ENCODE assay signal across 10 cellular contexts in genomic region chr5:153629027-153629426, GRCh38.
A peak's percentile ranks its signal among the peaks of the same experiment; 100 is the strongest.
DNase-seq lines count a peak whose midpoint lies in the region; ATAC-seq and TF ChIP-seq lines count a peak whose summit lies in the region.
"Had no signal": no experiment of that assay in that cellular context is flagged by ENCODE, and none has a peak within 500 bp of the region (broad histone marks: within the 10 kb centered on the region; RNA-seq: fewer than 3 reads in every experiment).

No MANE protein-coding gene starts in this region.

- no peak overlapping the region for H3K27ac Mint-ChIP-seq in T-helper 2 cell treated with Interferon-gamma antibody and Interleukin-4, amounts not matched to agents 5 μg/mL and 100 μg/mL, for 36 hours
- H3K27ac Mint-ChIP-seq: stimulated activated naive CD8-positive, alpha-beta T cell treated with anti-CD3 and anti-CD28 coated beads, Interleukin-15, Interleukin-2, amounts not matched to agents 100 ng/mL and 50 ng/mL, for 24 hours had no signal

- intact Hi-C loops in esophagus muscularis mucosa (cut with DNase I) = no loop called here

- no peaks in the 10 kb centered on the region for H3K27me3 Mint-ChIP-seq in T-helper 2 cell treated with Interferon-gamma antibody and Interleukin-4, amounts not matched to agents 5 μg/mL and 100 μg/mL, for 36 hours (ENCODE audit: low read depth)

- H3K27ac ChIP-seq in ectodermal cell (ENCODE audit: insufficient read depth, low read depth, low read length, poor library complexity, severe bottlenecking) (peak overlapping the region; percentile 18), lung (ENCODE audit: low read depth in 1 of 2, low read length in 1 of 2) (peak overlapping the region in 1 of 2 donors; percentile 42), esophagus muscularis mucosa (replicated peaks in 1 of 4) (no peak overlapping the region)

- H3K9me3 Mint-ChIP-seq in T-helper 2 cell treated with Interferon-gamma antibody and Interleukin-4, amounts not matched to agents 5 μg/mL and 100 μg/mL, for 36 hours = no peaks in the 10 kb centered on the region
- H3K9me3 Mint-ChIP-seq: stimulated activated naive CD8-positive, alpha-beta T cell treated with anti-CD3 and anti-CD28 coated beads, Interleukin-15, Interleukin-2, amounts not matched to agents 100 ng/mL and 50 ng/mL, for 24 hours had no signal

- H3K4me3 Mint-ChIP-seq in T-helper 2 cell treated with Interferon-gamma antibody and Interleukin-4, amounts not matched to agents 5 μg/mL and 100 μg/mL, for 36 hours = no peak overlapping the region
- H3K4me3 Mint-ChIP-seq: stimulated activated naive CD8-positive, alpha-beta T cell treated with anti-CD3 and anti-CD28 coated beads, Interleukin-15, Interleukin-2, amounts not matched to agents 100 ng/mL and 50 ng/mL, for 24 hours had no signal

- no peak for TF ChIP-seq POLR2A in esophagus muscularis mucosa (IDR thresholded peaks at IDR 0.05; ENCODE audit: low read depth)

- H3K36me3 Mint-ChIP-seq in T-helper 2 cell treated with Interferon-gamma antibody and Interleukin-4, amounts not matched to agents 5 μg/mL and 100 μg/mL, for 36 hours (ENCODE audit: low read depth) = no peaks in the 10 kb centered on the region

- no peaks in the 10 kb centered on the region for H3K9me3 ChIP-seq in ectodermal cell (ENCODE audit: control insufficient read depth, low read length)
- H3K9me3 ChIP-seq in lung (ENCODE audit: control insufficient read depth in 2 of 2, insufficient read depth in 1 of 2, low read length in 1 of 2) = no peaks in the 10 kb centered on the region
- no peaks in the 10 kb centered on the region for H3K9me3 ChIP-seq in esophagus muscularis mucosa

- H3K27me3 ChIP-seq in ectodermal cell (ENCODE audit: control insufficient read depth, insufficient read depth, low read length, poor library complexity, severe bottlenecking) = no peaks in the 10 kb centered on the region
- H3K27me3 ChIP-seq in lung (ENCODE audit: control insufficient read depth, insufficient read depth) = no peaks in the 10 kb centered on the region
- H3K27me3 ChIP-seq in esophagus muscularis mucosa = no peaks in the 10 kb centered on the region

- TF ChIP-seq EP300 in esophagus muscularis mucosa (IDR thresholded peaks at IDR 0.05) = no peak

- H3K4me1 ChIP-seq in ectodermal cell (ENCODE audit: control insufficient read depth, insufficient read depth, low read length) (peaks cover 21% of the 10 kb centered on the region), lung (ENCODE audit: control insufficient read depth in 2 of 2, insufficient read depth in 2 of 2, low read length in 2 of 2) (peaks cover 2 to 11% of the 10 kb centered on the region in 2 donors), esophagus muscularis mucosa (peaks cover 0 to 22% (median 12%) of the 10 kb centered on the region in 4 donors)

- TF ChIP-seq CTCF in AG09309 (IDR thresholded peaks at IDR 0.05; ENCODE audit: control insufficient read depth, insufficient read depth, low read depth, low read length, missing control alignments) (peak; percentile 70), lung (IDR thresholded peaks at IDR 0.05; ENCODE audit: control extremely low read depth, extremely low read depth) (no peak), esophagus muscularis mucosa (IDR thresholded peaks at IDR 0.05) (no peak)

- H3K4me3 ChIP-seq in AG09309 (ENCODE audit: control insufficient read depth, low read depth, low read length) = no peak overlapping the region
- no peak overlapping the region for H3K4me3 ChIP-seq in ectodermal cell (ENCODE audit: insufficient read depth, low read depth, low read length)
- H3K4me3 ChIP-seq in lung = no peak overlapping the region
- H3K4me3 ChIP-seq in esophagus muscularis mucosa = no peak overlapping the region

- peak; percentile 79 for DNase-seq in AG09309 (ENCODE audit: low read depth)
- DNase-seq in NCI-H460 (ENCODE audit: extremely low read depth, low read depth) = peak; percentile 18
- DNase-seq in lung (ENCODE audit: low spot score) = peak; percentile 66
- no peak for DNase-seq in stimulated activated CD4-positive, alpha-beta T cell treated with anti-CD3 and anti-CD28 coated beads, Interleukin-15, amount 100 ng/mL, for 24 hours
- DNase-seq in T-helper 2 cell treated with Interferon-gamma antibody and Interleukin-4, amounts not matched to agents 5 μg/mL and 100 μg/mL, for 36 hours (ENCODE audit: low spot score) = no peak
- DNase-seq in esophagus muscularis mucosa (ENCODE audit: extremely low spot score) = no peak
- DNase-seq: NCI-H1092 treated with DMSO at 0.1 percent for 48 hours had no signal

- H3K4me1 Mint-ChIP-seq in T-helper 2 cell treated with Interferon-gamma antibody and Interleukin-4, amounts not matched to agents 5 μg/mL and 100 μg/mL, for 36 hours (ENCODE audit: low read depth) = no peaks in the 10 kb centered on the region

- ATAC-seq in lung (ENCODE audit: insufficient read depth, low FRiP score) = peak; percentile 91
- no peak for ATAC-seq in HG03139 (IDR thresholded peaks at IDR 0.05; ENCODE audit: unreplicated experiment)

- 3 to 12% methylated on average over 3 of the region's 3 CpGs for WGBS in ectodermal cell, 2 experiments
- 7 to 14% methylated on average over 3 of the region's 3 CpGs for WGBS in lung, 2 donors
- 18% methylated on average over 3 of the region's 3 CpGs for WGBS in esophagus muscularis mucosa

- no peaks in the 10 kb centered on the region for H3K36me3 ChIP-seq in ectodermal cell (ENCODE audit: control insufficient read depth, insufficient read depth, low read length)
- no peaks in the 10 kb centered on the region for H3K36me3 ChIP-seq in lung (ENCODE audit: control insufficient read depth in 2 of 2, insufficient read depth in 2 of 2, low read length in 2 of 2)
- H3K36me3 ChIP-seq in esophagus muscularis mucosa = no peaks in the 10 kb centered on the region

Comparison
In these comparisons a context has a peak if more than half of its experiments do, and no peak if none do; other contexts are left out.
1. DNase-seq: peak in AG09309 (single experiment), NCI-H460 (single experiment) and lung (single experiment); none in stimulated activated CD4-positive, alpha-beta T cell treated with anti-CD3 and anti-CD28 coated beads, Interleukin-15, amount 100 ng/mL, for 24 hours (single experiment), T-helper 2 cell treated with Interferon-gamma antibody and Interleukin-4, amounts not matched to agents 5 μg/mL and 100 μg/mL, for 36 hours (single experiment) and esophagus muscularis mucosa (single experiment).